11 cellular contexts compared by ENCODE assay signal in the genomic region with DNA sequence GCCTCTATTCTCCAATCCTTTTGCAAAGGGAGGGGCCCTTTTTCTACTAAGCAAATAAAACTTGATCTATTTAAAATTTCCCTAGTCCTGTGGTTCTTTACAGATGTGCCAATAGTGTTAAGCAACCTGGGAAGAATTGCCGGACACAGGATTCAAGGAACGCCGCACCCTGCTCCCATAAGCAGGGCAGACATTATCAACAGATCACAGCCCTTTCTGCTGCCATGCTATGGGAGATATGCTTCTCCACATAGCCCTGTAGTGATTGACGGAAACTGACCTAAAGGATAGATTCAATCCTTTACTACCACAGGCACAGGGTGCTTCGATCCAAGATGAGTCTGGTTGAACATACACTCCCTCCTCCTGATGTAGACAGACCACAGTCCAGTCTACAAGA.
DNase-seq lines count a peak whose midpoint lies in the region; ATAC-seq and TF ChIP-seq lines count a peak whose summit lies in the region.
"Had no signal": no experiment of that assay in that cellular context is flagged by ENCODE, and none has a peak within 500 bp of the region (broad histone marks: within the 10 kb centered on the region; RNA-seq: fewer than 3 reads in every experiment).

No MANE protein-coding gene starts in this region.

- ATAC-seq in GM18861 (IDR thresholded peaks at IDR 0.05; ENCODE audit: unreplicated experiment) (peak; percentile 20), GM21529 (IDR thresholded peaks at IDR 0.05; ENCODE audit: unreplicated experiment) (peak; percentile 27), HG03432 (IDR thresholded peaks at IDR 0.05; ENCODE audit: unreplicated experiment) (peak; percentile 35)

- DNase-seq in fibroblast of the aortic adventitia (ENCODE audit: low read depth) (peak; percentile 47), T-helper 9 cell (no peak), anterior cingulate cortex (lab: John Stamatoyannopoulos, UW) (no peak), Kasumi-1 (lab: John Stamatoyannopoulos, UW) (no peak), COLO668 (lab: John Stamatoyannopoulos, UW; ENCODE audit: unreplicated experiment) (no peak)
- DNase-seq: stimulated activated CD4-positive, alpha-beta T cell treated with anti-CD3 and anti-CD28 coated beads, Interleukin-12 subunit alpha, Interleukin-12 subunit beta, amount 100 ng/mL, for 4 hours; uterus had no signal

- TF ChIP-seq CTCF in fibroblast of the aortic adventitia (IDR thresholded peaks at IDR 0.05; ENCODE audit: insufficient read depth, low read length): no peak

- no peak overlapping the region for H3K4me3 ChIP-seq in fibroblast of the aortic adventitia (ENCODE audit: low read depth, low read length)
- H3K4me3 ChIP-seq: lung, uterus had no signal
